ENCODE assay signal across 1 cellular context in the genomic region with DNA sequence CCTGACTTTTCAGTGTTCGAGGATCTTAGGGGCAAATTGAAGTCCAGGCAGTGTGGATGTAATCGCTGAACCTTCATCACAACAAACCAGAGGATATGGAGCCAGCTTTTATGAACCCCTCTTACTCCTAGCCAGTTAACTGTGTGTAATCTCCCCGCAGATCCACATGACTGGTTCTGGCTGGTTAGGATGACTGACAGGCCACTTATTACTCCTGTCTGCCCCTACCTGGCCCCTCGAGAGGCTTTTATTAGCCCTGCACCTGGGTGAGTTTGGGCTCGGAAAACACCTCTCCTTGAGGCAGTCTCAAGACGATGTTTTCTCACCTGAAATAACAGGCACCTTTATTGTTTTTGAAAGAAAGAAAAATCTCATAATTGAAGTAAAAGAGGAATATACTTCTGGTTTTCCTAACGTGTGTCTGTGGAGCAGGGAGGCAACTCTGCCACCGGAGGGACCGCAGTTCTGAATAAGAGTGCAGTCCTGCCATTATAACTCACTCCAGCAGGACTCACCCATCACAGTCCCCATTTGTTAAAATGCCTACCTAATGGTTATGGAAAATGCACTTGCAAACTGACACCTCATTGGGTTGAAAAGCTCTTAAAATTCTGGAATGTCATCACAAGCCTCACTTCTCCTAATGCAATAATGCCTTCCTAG.
TF ChIP-seq lines count a peak whose summit lies in the region.

No MANE protein-coding gene starts in this region.

TF ChIP-seq in HCT116, 20 proteins besides CTCF, POLR2A, EP300 and RAD21 (continued from another document):
- TF ChIP-seq ATF3 (IDR thresholded peaks at IDR 0.05) (no peak), FOSL1 (IDR thresholded peaks at IDR 0.05; ENCODE audit: low read depth) (no peak), YY1 (IDR thresholded peaks at IDR 0.05; ENCODE audit: extremely low read depth, insufficient replicate concordance, low read depth, low read length) (no peak), TCF7L2 (IDR thresholded peaks at IDR 0.05; ENCODE audit: borderline replicate concordance, extremely low read depth, insufficient read depth, insufficient read length) (no peak)
TF ChIP-seq in HCT116: peak in this region for 0.
